In the genomic region with DNA sequence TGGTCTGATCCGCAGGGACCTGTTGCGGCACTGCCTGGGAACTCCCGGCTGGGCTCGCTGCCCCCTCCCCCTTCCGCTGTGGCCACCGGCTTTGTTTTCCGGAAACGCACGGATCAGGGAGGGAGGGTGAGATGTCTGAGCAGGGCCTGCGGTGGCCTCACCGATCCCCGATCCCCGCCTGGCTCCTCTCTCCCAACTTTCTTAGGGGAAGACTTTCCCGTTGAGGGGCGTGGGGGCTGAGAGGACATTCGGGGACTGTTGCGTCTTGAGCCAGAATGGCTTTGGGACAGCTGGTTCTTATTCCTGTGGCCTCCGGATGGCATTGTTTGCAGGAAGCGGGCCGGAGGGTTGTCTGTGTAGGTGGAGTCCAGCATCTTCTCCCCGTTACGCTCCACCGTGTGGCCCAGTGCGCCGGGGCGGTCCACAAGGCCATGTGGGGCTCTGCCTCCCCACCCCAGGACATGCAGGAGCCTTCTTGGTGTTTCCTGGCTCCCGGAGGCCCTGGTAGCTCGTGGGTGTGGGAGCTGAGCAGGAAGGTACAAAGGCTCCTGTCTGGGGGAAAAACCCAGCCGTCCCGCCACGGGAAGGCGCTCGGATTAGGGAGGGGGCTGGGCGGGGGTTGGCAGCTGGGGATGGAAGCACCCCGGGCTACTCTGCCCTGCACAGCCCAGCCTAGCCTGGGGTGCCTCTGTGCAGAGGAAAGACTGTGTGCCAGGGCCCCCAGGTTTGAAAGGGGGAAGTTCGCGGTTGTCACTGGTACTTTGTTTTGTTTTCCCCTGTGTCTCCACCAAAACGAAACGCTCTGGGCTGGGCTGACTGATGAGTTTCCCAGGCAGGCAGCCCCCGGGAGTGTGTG, we compare ENCODE assay signal across 1 cellular context.
TF ChIP-seq lines count a peak whose summit lies in the region.

No MANE protein-coding gene starts in this region.

TF ChIP-seq in HepG2, 621 proteins besides CTCF, POLR2A, EP300 and RAD21 (continued from another document and continues in another):
- peak; percentile 91 for TF ChIP-seq ZNF281 (CRISPR knock-in tag; IDR thresholded peaks at IDR 0.05; ENCODE audit: borderline replicate concordance)
- TF ChIP-seq STAG1 (CRISPR knock-in tag; IDR thresholded peaks at IDR 0.05) = no peak
- no peak for TF ChIP-seq SP2 (CRISPR knock-in tag; IDR thresholded peaks at IDR 0.05)
- TF ChIP-seq POLR2AphosphoS2 (IDR thresholded peaks at IDR 0.05; ENCODE audit: low read depth, low read length) = no peak
- no peak for TF ChIP-seq STAT6 (CRISPR knock-in tag; IDR thresholded peaks at IDR 0.05; ENCODE audit: borderline replicate concordance)
- TF ChIP-seq SUZ12 (IDR thresholded peaks at IDR 0.05; ENCODE audit: low read depth, low read length) = no peak
- peak; percentile 96 for TF ChIP-seq ETV5 (CRISPR knock-in tag; IDR thresholded peaks at IDR 0.05; ENCODE audit: borderline replicate concordance)
- TF ChIP-seq, protein P1, sequence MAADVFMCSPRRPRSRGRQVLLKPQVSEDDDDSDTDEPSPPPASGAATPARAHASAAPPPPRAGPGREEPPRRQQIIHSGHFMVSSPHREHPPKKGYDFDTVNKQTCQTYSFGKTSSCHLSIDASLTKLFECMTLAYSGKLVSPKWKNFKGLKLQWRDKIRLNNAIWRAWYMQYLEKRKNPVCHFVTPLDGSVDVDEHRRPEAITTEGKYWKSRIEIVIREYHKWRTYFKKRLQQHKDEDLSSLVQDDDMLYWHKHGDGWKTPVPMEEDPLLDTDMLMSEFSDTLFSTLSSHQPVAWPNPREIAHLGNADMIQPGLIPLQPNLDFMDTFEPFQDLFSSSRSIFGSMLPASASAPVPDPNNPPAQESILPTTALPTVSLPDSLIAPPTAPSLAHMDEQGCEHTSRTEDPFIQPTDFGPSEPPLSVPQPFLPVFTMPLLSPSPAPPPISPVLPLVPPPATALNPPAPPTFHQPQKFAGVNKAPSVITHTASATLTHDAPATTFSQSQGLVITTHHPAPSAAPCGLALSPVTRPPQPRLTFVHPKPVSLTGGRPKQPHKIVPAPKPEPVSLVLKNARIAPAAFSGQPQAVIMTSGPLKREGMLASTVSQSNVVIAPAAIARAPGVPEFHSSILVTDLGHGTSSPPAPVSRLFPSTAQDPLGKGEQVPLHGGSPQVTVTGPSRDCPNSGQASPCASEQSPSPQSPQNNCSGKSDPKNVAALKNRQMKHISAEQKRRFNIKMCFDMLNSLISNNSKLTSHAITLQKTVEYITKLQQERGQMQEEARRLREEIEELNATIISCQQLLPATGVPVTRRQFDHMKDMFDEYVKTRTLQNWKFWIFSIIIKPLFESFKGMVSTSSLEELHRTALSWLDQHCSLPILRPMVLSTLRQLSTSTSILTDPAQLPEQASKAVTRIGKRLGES (CRISPR knock-in tag; IDR thresholded peaks at IDR 0.05; ENCODE audit: borderline replicate concordance) = no peak
- TF ChIP-seq, protein P2, sequence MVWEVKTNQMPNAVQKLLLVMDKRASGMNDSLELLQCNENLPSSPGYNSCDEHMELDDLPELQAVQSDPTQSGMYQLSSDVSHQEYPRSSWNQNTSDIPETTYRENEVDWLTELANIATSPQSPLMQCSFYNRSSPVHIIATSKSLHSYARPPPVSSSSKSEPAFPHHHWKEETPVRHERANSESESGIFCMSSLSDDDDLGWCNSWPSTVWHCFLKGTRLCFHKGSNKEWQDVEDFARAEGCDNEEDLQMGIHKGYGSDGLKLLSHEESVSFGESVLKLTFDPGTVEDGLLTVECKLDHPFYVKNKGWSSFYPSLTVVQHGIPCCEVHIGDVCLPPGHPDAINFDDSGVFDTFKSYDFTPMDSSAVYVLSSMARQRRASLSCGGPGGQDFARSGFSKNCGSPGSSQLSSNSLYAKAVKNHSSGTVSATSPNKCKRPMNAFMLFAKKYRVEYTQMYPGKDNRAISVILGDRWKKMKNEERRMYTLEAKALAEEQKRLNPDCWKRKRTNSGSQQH (CRISPR knock-in tag; IDR thresholded peaks at IDR 0.05; ENCODE audit: low read depth) = peak; percentile 50; the same call in 1 of the 2 replicates
- no peak for TF ChIP-seq AGO1 (IDR thresholded peaks at IDR 0.05; ENCODE audit: low read depth, low read length, poor library complexity, severe bottlenecking)
- no peak for TF ChIP-seq FIP1L1 (IDR thresholded peaks at IDR 0.05; ENCODE audit: borderline replicate concordance, insufficient read depth, low read depth, low read length)
- no peak for TF ChIP-seq DNMT3B (CRISPR knock-in tag; conservative IDR thresholded peaks at IDR 0.05)
- no peak for TF ChIP-seq SOX6 (IDR thresholded peaks at IDR 0.05)
- peak; percentile 56 for TF ChIP-seq SOX6 (CRISPR knock-in tag; IDR thresholded peaks at IDR 0.05)
- peak; percentile 71 for TF ChIP-seq ERF (CRISPR knock-in tag; IDR thresholded peaks at IDR 0.05)
- TF ChIP-seq SNAPC4 (CRISPR knock-in tag; IDR thresholded peaks at IDR 0.05) = no peak
- no peak for TF ChIP-seq YY1 (IDR thresholded peaks at IDR 0.05; ENCODE audit: insufficient read depth, insufficient replicate concordance, low read depth, low read length)
- no peak for TF ChIP-seq ZNF484 (CRISPR knock-in tag; IDR thresholded peaks at IDR 0.05; ENCODE audit: borderline replicate concordance, low read depth)
- TF ChIP-seq ZBTB40 (IDR thresholded peaks at IDR 0.05) = no peak
- TF ChIP-seq ZBTB40 (CRISPR knock-in tag; IDR thresholded peaks at IDR 0.05) = no peak; the same call in 1 of the 2 replicates
- no peak; the same call in 1 of the 2 replicates for TF ChIP-seq YEATS2 (CRISPR knock-in tag; IDR thresholded peaks at IDR 0.05; ENCODE audit: borderline replicate concordance)
- TF ChIP-seq ZNF891 (CRISPR knock-in tag; IDR thresholded peaks at IDR 0.05) = peak; percentile 1; the same call in 1 of the 2 replicates
- no peak; the same call in 1 of the 2 replicates for TF ChIP-seq ZNF333 (CRISPR knock-in tag; IDR thresholded peaks at IDR 0.05; ENCODE audit: borderline replicate concordance)
